ENCODE assay signal across 10 cellular contexts in genomic region chr9:78439866-78440830, GRCh38.
DNase-seq lines count a peak whose midpoint lies in the region; ATAC-seq and TF ChIP-seq lines count a peak whose summit lies in the region.
"Had no signal": no experiment of that assay in that cellular context is flagged by ENCODE, and none has a peak within 500 bp of the region (broad histone marks: within the 10 kb centered on the region; RNA-seq: fewer than 3 reads in every experiment).

No MANE protein-coding gene starts in this region.

- H3F3A ChIP-seq in neural cell (ENCODE audit: insufficient read depth, low read length, poor library complexity, severe bottlenecking): peaks cover 5% of the 10 kb centered on the region

- no peak overlapping the region for H3K4me2 ChIP-seq in neural cell (ENCODE audit: low read length)

- H3K4me3 ChIP-seq in LNCaP clone FGC (ENCODE audit: low read depth, low read length): no peak overlapping the region
- H3K4me3 ChIP-seq in neural cell (ENCODE audit: low read length): peak overlapping the region; percentile 49
- H3K4me3 ChIP-seq: uterus had no signal

- TF ChIP-seq CTCF in LNCaP clone FGC (IDR thresholded peaks at IDR 0.05; ENCODE audit: control insufficient read depth, extremely low read depth, insufficient read depth): 0 out of 2 replicates have a peak, but pooled peaks have one; percentile 3
- TF ChIP-seq CTCF in neural cell (IDR thresholded peaks at IDR 0.05; ENCODE audit: poor library complexity, severe bottlenecking): peak; percentile 41

- peak overlapping the region; percentile 21 for H3K27ac ChIP-seq in neural cell (ENCODE audit: low read length)
- H3K27ac ChIP-seq: uterus had no signal

- no peaks in the 10 kb centered on the region for H3K9me2 ChIP-seq in neural cell (ENCODE audit: insufficient read depth, low read length)

- no peak overlapping the region for H2AFZ ChIP-seq in neural cell (ENCODE audit: low read depth, low read length)

- no peaks in the 10 kb centered on the region for H3K36me3 ChIP-seq in neural cell (ENCODE audit: insufficient read depth, low read length)
- H3K36me3 ChIP-seq: uterus had no signal

- H3K9ac ChIP-seq in neural cell (ENCODE audit: low read length): no peak overlapping the region

- no peaks in the 10 kb centered on the region for H3K9me3 ChIP-seq in neural cell (ENCODE audit: low read length)
- H3K9me3 ChIP-seq: uterus had no signal

- TF ChIP-seq RAD21 in neural cell (conservative IDR thresholded peaks at IDR 0.05): no peak

- no peak for ATAC-seq in GM19463 (IDR thresholded peaks at IDR 0.05; ENCODE audit: unreplicated experiment)
- ATAC-seq in HG02885 (IDR thresholded peaks at IDR 0.05; ENCODE audit: poor library complexity, unreplicated experiment): no peak

- DNase-seq in ELF-1 (ENCODE audit: low read depth, low spot score) (peak; percentile 49), LNCaP clone FGC (ENCODE audit: low read depth) (no peak), cerebellar cortex (ENCODE audit: low spot score) (peak; percentile 60), NOMO-1 treated with DMSO at 0.1 percent for 48 hours (lab: John Stamatoyannopoulos, UW; ENCODE audit: unreplicated experiment) (no peak), HK-2 (ENCODE audit: unreplicated experiment) (no peak)
- DNase-seq: NCI-H2081 treated with DMSO at 0.1 percent for 48 hours had no signal

- H3K79me2 ChIP-seq in neural cell (replicated peaks; ENCODE audit: insufficient read depth, low read length): no peaks in the 10 kb centered on the region

- H4K20me1 ChIP-seq in neural cell (ENCODE audit: insufficient read depth): no peaks in the 10 kb centered on the region

- TF ChIP-seq EP300 in neural cell (conservative IDR thresholded peaks at IDR 0.05; ENCODE audit: poor library complexity, severe bottlenecking): no peak

- H3K27me3 ChIP-seq in neural cell (ENCODE audit: insufficient read depth, low read depth, low read length): no peaks in the 10 kb centered on the region
- H3K27me3 ChIP-seq: uterus had no signal

TF ChIP-seq in neural cell, 6 proteins besides CTCF, POLR2A, EP300 and RAD21:
- TF ChIP-seq REST (IDR thresholded peaks at IDR 0.05; ENCODE audit: borderline replicate concordance) (no peak), SMC3 (conservative IDR thresholded peaks at IDR 0.05; ENCODE audit: poor library complexity) (peak; percentile 60)

Comparison
In these comparisons a context has a peak if more than half of its experiments do, and no peak if none do; other contexts are left out.
1. DNase-seq: peak in ELF-1 (single experiment) and cerebellar cortex (single experiment); none in LNCaP clone FGC (single experiment), NOMO-1 treated with DMSO at 0.1 percent for 48 hours (single experiment) and HK-2 (single experiment).